ENCODE assay signal across 12 cellular contexts in genomic region chr15:64891546-64891945, GRCh38. TPM values are rescaled to one million over a fixed set of nuclear protein-coding genes. Genes with fewer than 3 reads are reported as not detected.
DNase-seq lines count a peak whose midpoint lies in the region; ATAC-seq and TF ChIP-seq lines count a peak whose summit lies in the region.
"Had no signal": no experiment of that assay in that cellular context is flagged by ENCODE, and none has a peak within 500 bp of the region (broad histone marks: within the 10 kb centered on the region; RNA-seq: fewer than 3 reads in every experiment).

No MANE protein-coding gene starts in this region.

- intact Hi-C loops in activated naive CD4-positive, alpha-beta T cell treated with anti-CD3 and anti-CD28 coated beads for 36 hours (cut with micrococcal nuclease) = loop anchor here (5.0 to 10.0 kb wide), 4 partner anchors 449 to 1389 kb away; partner anchors contain the start of genes CIAO2A, DENND4A and USP3
- intact Hi-C loops in activated B cell treated with CpG ODN at 0.5 μM for 24 hours (cut with micrococcal nuclease) (loop anchor here (5.0 to 10.0 kb wide), 3 partner anchors 139 to 1697 kb away; partner anchors contain the start of gene SNX1), esophagus squamous epithelium (cut with DNase I) (loop anchor here (10.0 kb wide), 1 partner anchor 47 kb away; the partner anchor contains the start of gene PLEKHO2)

- CTCF ChIA-PET in activated naive CD4-positive, alpha-beta T cell treated with anti-CD3 and anti-CD28 coated beads for 36 hours (lab: Charles Lee) = interaction anchor here (0.6 to 3.2 kb wide), 3 partner anchors 9 to 162 kb away, joined by 4 to 22 read pairs (median 5); no protein-coding TSS in a partner anchor
- CTCF ChIA-PET in activated B cell treated with CpG ODN at 0.5 μM for 24 hours (lab: Charles Lee) = interaction anchor here (1.1 kb wide), 1 partner anchor 8 kb away, joined by 3 read pairs; no protein-coding TSS in a partner anchor

- POLR2A ChIA-PET in activated B cell treated with CpG ODN at 0.5 μM for 24 hours (lab: Charles Lee) = interaction anchor here (0.6 to 4.2 kb wide), 7 partner anchors 9 to 66 kb away, joined by 3 to 156 read pairs (median 4); partner anchors contain the start of gene PIF1

- no peak for TF ChIP-seq EP300 in tibial nerve (IDR thresholded peaks at IDR 0.05)

- TF ChIP-seq CTCF in activated B cell treated with CpG ODN at 0.5 μM for 24 hours (IDR thresholded peaks at IDR 0.05) (no peak), esophagus squamous epithelium (IDR thresholded peaks at IDR 0.05) (no peak), tibial nerve (IDR thresholded peaks at IDR 0.05) (no peak), glutamatergic neuron (IDR thresholded peaks at IDR 0.05; ENCODE audit: partially characterized antibody, unreplicated experiment) (no peak)

- peak; percentile 32 for DNase-seq in activated naive CD4-positive, alpha-beta T cell treated with anti-CD3 and anti-CD28 coated beads for 36 hours
- DNase-seq in activated naive CD4-positive, alpha-beta T cell treated with Interleukin-2 at 50 U/mL for 16 hours = no peak
- no peak for DNase-seq in activated B cell treated with CpG ODN at 0.5 μM for 24 hours
- no peak for DNase-seq in esophagus squamous epithelium (lab: John Stamatoyannopoulos, UW)
- no peak for DNase-seq in tibial nerve (ENCODE audit: low spot score in 2 of 2)
- DNase-seq in stimulated activated CD4-positive, alpha-beta T cell treated with anti-CD3 and anti-CD28 coated beads, Interleukin-1b, Interleukin-23, amount 100 ng/mL, for 48 hours = no peak
- DNase-seq in glutamatergic neuron = no peak
- DNase-seq: brain microvascular endothelial cell had no signal

- TF ChIP-seq POLR2A in esophagus squamous epithelium (IDR thresholded peaks at IDR 0.05) (no peak), tibial nerve (IDR thresholded peaks at IDR 0.05) (no peak)

- peaks cover 23 to 52% (median 40%) of the 10 kb centered on the region in 3 donors for H3K4me1 ChIP-seq in esophagus squamous epithelium
- H3K4me1 ChIP-seq in tibial nerve = peaks cover 0 to 49% (median 47%) of the 10 kb centered on the region in 4 donors

- H3K4me3 ChIP-seq in esophagus squamous epithelium (no peak overlapping the region), tibial nerve (no peak overlapping the region)
- H3K4me3 ChIP-seq: esophagus muscularis mucosa, right atrium auricular region had no signal

- peaks cover 52% of the 10 kb centered on the region for H3K4me1 Mint-ChIP-seq in activated naive CD4-positive, alpha-beta T cell treated with anti-CD3 and anti-CD28 coated beads for 36 hours (ENCODE audit: low read depth)
- H3K4me1 Mint-ChIP-seq in activated B cell treated with CpG ODN at 0.5 μM for 24 hours = peaks cover 58% of the 10 kb centered on the region
- H3K4me1 Mint-ChIP-seq in glutamatergic neuron (ENCODE audit: low read depth, unreplicated experiment) = peaks cover 7% of the 10 kb centered on the region

- H3K36me3 Mint-ChIP-seq in activated naive CD4-positive, alpha-beta T cell treated with anti-CD3 and anti-CD28 coated beads for 36 hours (ENCODE audit: low read depth) = peaks cover 4% of the 10 kb centered on the region
- H3K36me3 Mint-ChIP-seq in activated B cell treated with CpG ODN at 0.5 μM for 24 hours (ENCODE audit: low read depth) (no peaks in the 10 kb centered on the region), glutamatergic neuron (ENCODE audit: unreplicated experiment) (no peaks in the 10 kb centered on the region)
- H3K36me3 Mint-ChIP-seq: type B pancreatic cell had no signal

- no peaks in the 10 kb centered on the region for H3K27me3 ChIP-seq in esophagus squamous epithelium
- H3K27me3 ChIP-seq in tibial nerve = no peaks in the 10 kb centered on the region
- H3K27me3 ChIP-seq: brain microvascular endothelial cell, esophagus muscularis mucosa, right atrium auricular region had no signal

- no peak overlapping the region for H3K4me3 Mint-ChIP-seq in activated naive CD4-positive, alpha-beta T cell treated with anti-CD3 and anti-CD28 coated beads for 36 hours
- peak overlapping the region; percentile 89 for H3K4me3 Mint-ChIP-seq in activated B cell treated with CpG ODN at 0.5 μM for 24 hours
- no peak overlapping the region for H3K4me3 Mint-ChIP-seq in glutamatergic neuron (ENCODE audit: unreplicated experiment)
- H3K4me3 Mint-ChIP-seq: type B pancreatic cell had no signal

- H3K36me3 ChIP-seq in esophagus squamous epithelium (no peaks in the 10 kb centered on the region), tibial nerve (no peaks in the 10 kb centered on the region)
- H3K36me3 ChIP-seq: brain microvascular endothelial cell, esophagus muscularis mucosa, right atrium auricular region had no signal

- H3K9me3 ChIP-seq in esophagus squamous epithelium (no peaks in the 10 kb centered on the region), tibial nerve (no peaks in the 10 kb centered on the region)
- H3K9me3 ChIP-seq: esophagus muscularis mucosa, right atrium auricular region had no signal

- ATAC-seq in activated B cell treated with CpG ODN at 0.5 μM for 24 hours (ENCODE audit: low read depth) (no peak), GM19452 (IDR thresholded peaks at IDR 0.05; ENCODE audit: unreplicated experiment) (no peak)

- no peaks in the 10 kb centered on the region for H3K9me3 Mint-ChIP-seq in activated naive CD4-positive, alpha-beta T cell treated with anti-CD3 and anti-CD28 coated beads for 36 hours
- H3K9me3 Mint-ChIP-seq in activated B cell treated with CpG ODN at 0.5 μM for 24 hours (no peaks in the 10 kb centered on the region), glutamatergic neuron (ENCODE audit: unreplicated experiment) (no peaks in the 10 kb centered on the region)
- H3K9me3 Mint-ChIP-seq: type B pancreatic cell had no signal

- H3K27me3 Mint-ChIP-seq in activated naive CD4-positive, alpha-beta T cell treated with anti-CD3 and anti-CD28 coated beads for 36 hours (ENCODE audit: low read depth) = no peaks in the 10 kb centered on the region
- H3K27me3 Mint-ChIP-seq in activated B cell treated with CpG ODN at 0.5 μM for 24 hours (no peaks in the 10 kb centered on the region), glutamatergic neuron (ENCODE audit: unreplicated experiment) (peaks cover 2% of the 10 kb centered on the region)
- H3K27me3 Mint-ChIP-seq: type B pancreatic cell had no signal

- H3K27ac ChIP-seq in esophagus squamous epithelium (peak overlapping the region; percentile 55 to 97 (median 92)), tibial nerve (peak overlapping the region in 3 of 4 donors; percentile 86 to 95 (median 88))
- H3K27ac ChIP-seq: brain microvascular endothelial cell had no signal

- peak overlapping the region; percentile 99 for H3K27ac Mint-ChIP-seq in activated naive CD4-positive, alpha-beta T cell treated with anti-CD3 and anti-CD28 coated beads for 36 hours
- H3K27ac Mint-ChIP-seq in activated B cell treated with CpG ODN at 0.5 μM for 24 hours (peak overlapping the region; percentile 99), glutamatergic neuron (ENCODE audit: unreplicated experiment) (no peak overlapping the region)

RNA-seq across cellular contexts. Expression of gene ANKDD1A, which starts 20.2 kb away (rescaled TPM):
- total RNA-seq in activated naive CD4-positive, alpha-beta T cell treated with anti-CD3 and anti-CD28 coated beads for 36 hours = 1 to 10 TPM; 2.3 to 3.1 TPM
- total RNA-seq in activated B cell treated with CpG ODN at 0.5 μM for 24 hours (3.7 and 3.9 TPM in 2 replicates), esophagus squamous epithelium (1 to 10 TPM in 3 of 4 donors, under 1 TPM in 1; 0.45 to 7.8 (median 2.4) TPM), tibial nerve (10 to 100 TPM; 18.2 to 39.3 (median 26.3) TPM), glutamatergic neuron (ENCODE audit: unreplicated experiment) (6.8 TPM)

RNA-seq across cellular contexts. Expression of gene PLEKHO2, which starts 49.8 kb away (rescaled TPM):
- total RNA-seq in activated naive CD4-positive, alpha-beta T cell treated with anti-CD3 and anti-CD28 coated beads for 36 hours = 10 to 100 TPM; 12.5 to 12.7 TPM
- total RNA-seq in activated B cell treated with CpG ODN at 0.5 μM for 24 hours = 36.5 and 38.1 TPM in 2 replicates
- total RNA-seq in esophagus squamous epithelium = 10 to 100 TPM in 1 of 4 donors, 1 to 10 TPM in 3; 5.6 to 18.3 (median 7.2) TPM
- 10 to 100 TPM; 40.8 to 69.9 (median 60.2) TPM for total RNA-seq in tibial nerve
- total RNA-seq in glutamatergic neuron (ENCODE audit: unreplicated experiment) = 18.0 TPM
